Comparison of ENCODE assay signal across 13 cellular contexts in genomic region chr20:50642288-50642803, GRCh38. TPM values are rescaled to one million over a fixed set of nuclear protein-coding genes. Genes with fewer than 3 reads are reported as not detected.
DNase-seq lines count a peak whose midpoint lies in the region; ATAC-seq and TF ChIP-seq lines count a peak whose summit lies in the region.
"Had no signal": no experiment of that assay in that cellular context is flagged by ENCODE, and none has a peak within 500 bp of the region (broad histone marks: within the 10 kb centered on the region; RNA-seq: fewer than 3 reads in every experiment).

No MANE protein-coding gene starts in this region.

- no peaks in the 10 kb centered on the region for H3K79me1 ChIP-seq in neuronal stem cell (ENCODE audit: low read depth, low read length)

- no peaks in the 10 kb centered on the region for H3K4me1 Mint-ChIP-seq in activated CD4-positive, alpha-beta memory T cell treated with anti-CD3 and anti-CD28 coated beads, Interleukin-2, amount 10 ng/mL, durations not matched to agents 7 days and 5 days
- H3K4me1 Mint-ChIP-seq: CD4-positive, CD25-positive, alpha-beta regulatory T cell; naive B cell; stimulated activated naive CD8-positive, alpha-beta T cell treated with anti-CD3 and anti-CD28 coated beads, Interleukin-15, amount 100 ng/mL, for 72 hours had no signal

- H3K27ac Mint-ChIP-seq in activated CD4-positive, alpha-beta memory T cell treated with anti-CD3 and anti-CD28 coated beads, Interleukin-2, amount 10 ng/mL, durations not matched to agents 7 days and 5 days = no peak overlapping the region
- H3K27ac Mint-ChIP-seq: activated naive CD4-positive, alpha-beta T cell treated with anti-CD3 and anti-CD28 coated beads for 36 hours; CD4-positive, CD25-positive, alpha-beta regulatory T cell had no signal

- no peak overlapping the region for H3K9ac ChIP-seq in neuronal stem cell (ENCODE audit: low read depth, low read length, poor library complexity)

- H3K23ac ChIP-seq in neuronal stem cell (ENCODE audit: low read depth, low read length, poor library complexity) = no peak overlapping the region

- peak overlapping the region; percentile 61 for H2AFZ ChIP-seq in neuronal stem cell (ENCODE audit: low read length)

- CTCF ChIA-PET in activated CD4-positive, alpha-beta memory T cell treated with anti-CD3 and anti-CD28 coated beads, Interleukin-2, amount 10 ng/mL, durations not matched to agents 7 days and 5 days (lab: Charles Lee) = no interaction called here

- peaks cover 1 to 7% of the 10 kb centered on the region in 2 donors for H3K9me3 ChIP-seq in neuronal stem cell (replicated peaks in 1 of 2; ENCODE audit: control insufficient read depth in 2 of 2, insufficient read depth in 1 of 2, low read depth in 1 of 2, low read length in 2 of 2)
- H3K9me3 ChIP-seq: right lobe of liver had no signal

- H3K18ac ChIP-seq in neuronal stem cell (ENCODE audit: low read length) = no peak overlapping the region

- H3K4me1 ChIP-seq in neuronal stem cell (ENCODE audit: control insufficient read depth in 2 of 2, insufficient read depth in 1 of 2, low read depth in 1 of 2, low read length in 2 of 2) = peaks cover 16 to 23% of the 10 kb centered on the region in 2 donors
- H3K4me1 ChIP-seq: right lobe of liver had no signal

- no peak overlapping the region for H4K8ac ChIP-seq in neuronal stem cell (ENCODE audit: low read depth, low read length)

- H4K91ac ChIP-seq in neuronal stem cell (ENCODE audit: low read depth, low read length, poor library complexity) = no peak overlapping the region

- ATAC-seq in GM19035 (IDR thresholded peaks at IDR 0.05; ENCODE audit: unreplicated experiment) = no peak
- ATAC-seq: stimulated activated naive CD8-positive, alpha-beta T cell treated with anti-CD3 and anti-CD28 coated beads, Interleukin-15, amount 100 ng/mL, for 72 hours had no signal

- WGBS in neuronal stem cell (ENCODE audit: extremely low coverage in 2 of 2, insufficient read length in 2 of 2, insufficient replicate concordance in 1 of 2), 2 donors = no CpG with 5 or more reads among the region's 4 CpGs

- no peak overlapping the region for H3K4ac ChIP-seq in neuronal stem cell (ENCODE audit: low read length)

- TF ChIP-seq CTCF in choroid plexus epithelial cell (conservative IDR thresholded peaks at IDR 0.05; ENCODE audit: low read depth, low read length) = no peak

- no peak overlapping the region for H3K4me3 Mint-ChIP-seq in activated CD4-positive, alpha-beta memory T cell treated with anti-CD3 and anti-CD28 coated beads, Interleukin-2, amount 10 ng/mL, durations not matched to agents 7 days and 5 days
- H3K4me3 Mint-ChIP-seq: activated naive CD4-positive, alpha-beta T cell treated with anti-CD3 and anti-CD28 coated beads for 36 hours; CD4-positive, CD25-positive, alpha-beta regulatory T cell; naive B cell; stimulated activated naive CD8-positive, alpha-beta T cell treated with anti-CD3 and anti-CD28 coated beads, Interleukin-15, amount 100 ng/mL, for 72 hours had no signal

- H3K4me2 ChIP-seq in neuronal stem cell (ENCODE audit: insufficient read depth, low read length, poor library complexity, severe bottlenecking) = no peak overlapping the region

- no peaks in the 10 kb centered on the region for H3K36me3 ChIP-seq in neuronal stem cell (replicated peaks in 1 of 2; ENCODE audit: control insufficient read depth in 2 of 2, insufficient read depth in 2 of 2, low read length in 2 of 2)
- H3K36me3 ChIP-seq: right lobe of liver had no signal

- H3K14ac ChIP-seq in neuronal stem cell (ENCODE audit: low read length) = no peak overlapping the region

- no peak overlapping the region for H2BK15ac ChIP-seq in neuronal stem cell (ENCODE audit: low read length)

- POLR2A ChIA-PET in activated CD4-positive, alpha-beta memory T cell treated with anti-CD3 and anti-CD28 coated beads, Interleukin-2, amount 10 ng/mL, durations not matched to agents 7 days and 5 days (lab: Charles Lee) = no interaction called here

- no peak overlapping the region for H3K4me3 ChIP-seq in choroid plexus epithelial cell (ENCODE audit: low read depth, low read length)
- H3K4me3 ChIP-seq in neuronal stem cell (ENCODE audit: low read length in 2 of 2) = no peak overlapping the region
- H3K4me3 ChIP-seq: right lobe of liver had no signal

- H3K36me3 Mint-ChIP-seq in activated CD4-positive, alpha-beta memory T cell treated with anti-CD3 and anti-CD28 coated beads, Interleukin-2, amount 10 ng/mL, durations not matched to agents 7 days and 5 days (ENCODE audit: low read depth) = no peaks in the 10 kb centered on the region
- H3K36me3 Mint-ChIP-seq: CD4-positive, CD25-positive, alpha-beta regulatory T cell; naive B cell had no signal

- DNase-seq in ELF-1 (ENCODE audit: low read depth, low spot score) (peak; percentile 91), NCI-H524 treated with DMSO at 0.1 percent for 48 hours (lab: John Stamatoyannopoulos, UW) (peak; percentile 29), choroid plexus epithelial cell (ENCODE audit: low read depth) (peak; percentile 36), neuronal stem cell (ENCODE audit: low spot score) (no peak)
- DNase-seq in activated CD4-positive, alpha-beta T cell treated with anti-CD3 and anti-CD28 coated beads for 4 hours = no peak
- no peak for DNase-seq in activated CD4-positive, alpha-beta T cell treated with anti-CD3 and anti-CD28 coated beads, Interleukin-2, amount 50 U/mL, for 4 hours
- DNase-seq in activated CD4-positive, alpha-beta memory T cell treated with anti-CD3 and anti-CD28 coated beads, Interleukin-2, amount 10 ng/mL, durations not matched to agents 7 days and 5 days = no peak
- DNase-seq: activated naive CD4-positive, alpha-beta T cell treated with anti-CD3 and anti-CD28 coated beads for 36 hours; CD4-positive, CD25-positive, alpha-beta regulatory T cell; naive B cell; right lobe of liver; stimulated activated naive CD8-positive, alpha-beta T cell treated with anti-CD3 and anti-CD28 coated beads, Interleukin-15, amount 100 ng/mL, for 72 hours had no signal

- H3K27ac ChIP-seq in neuronal stem cell (replicated peaks; ENCODE audit: low read length) = no peak overlapping the region
- H3K27ac ChIP-seq: right lobe of liver had no signal

- H3K27me3 Mint-ChIP-seq in activated CD4-positive, alpha-beta memory T cell treated with anti-CD3 and anti-CD28 coated beads, Interleukin-2, amount 10 ng/mL, durations not matched to agents 7 days and 5 days = no peaks in the 10 kb centered on the region

- H3K27me3 ChIP-seq in neuronal stem cell (ENCODE audit: control insufficient read depth in 3 of 3, insufficient read depth in 3 of 3, low read depth in 1 of 3, low read length in 3 of 3) = no peaks in the 10 kb centered on the region
- H3K27me3 ChIP-seq: right lobe of liver had no signal

- no peaks in the 10 kb centered on the region for H3K9me3 Mint-ChIP-seq in activated CD4-positive, alpha-beta memory T cell treated with anti-CD3 and anti-CD28 coated beads, Interleukin-2, amount 10 ng/mL, durations not matched to agents 7 days and 5 days
- H3K9me3 Mint-ChIP-seq: activated naive CD4-positive, alpha-beta T cell treated with anti-CD3 and anti-CD28 coated beads for 36 hours; stimulated activated naive CD8-positive, alpha-beta T cell treated with anti-CD3 and anti-CD28 coated beads, Interleukin-15, amount 100 ng/mL, for 72 hours had no signal

- no peak overlapping the region for H2BK12ac ChIP-seq in neuronal stem cell (ENCODE audit: low read length)

- H2BK5ac ChIP-seq in neuronal stem cell (ENCODE audit: low read length) = no peak overlapping the region

- no peak overlapping the region for H2BK120ac ChIP-seq in neuronal stem cell (ENCODE audit: low read depth, low read length)

- H2AK5ac ChIP-seq in neuronal stem cell (ENCODE audit: low read depth, low read length) = no peak overlapping the region

RNA-seq across cellular contexts. Expression of gene RIPOR3, which starts 49.0 kb away (rescaled TPM):
- polyA plus RNA-seq in neuronal stem cell (2013, experiment 1 of 2) = 2.5 TPM
- 2.3 TPM for polyA plus RNA-seq in neuronal stem cell (2013, experiment 2 of 2)
- not detected for total RNA-seq in activated CD4-positive, alpha-beta memory T cell treated with anti-CD3 and anti-CD28 coated beads, Interleukin-2, amount 10 ng/mL, durations not matched to agents 7 days and 5 days
- total RNA-seq: activated naive CD4-positive, alpha-beta T cell treated with anti-CD3 and anti-CD28 coated beads for 36 hours had no signal

Comparison
In these comparisons a context has a peak if more than half of its experiments do, and no peak if none do; other contexts are left out.
1. DNase-seq: peak in ELF-1 (single experiment), NCI-H524 treated with DMSO at 0.1 percent for 48 hours (single experiment) and choroid plexus epithelial cell (single experiment); none in neuronal stem cell (single experiment), activated CD4-positive, alpha-beta T cell treated with anti-CD3 and anti-CD28 coated beads for 4 hours (0 of 2), activated CD4-positive, alpha-beta T cell treated with anti-CD3 and anti-CD28 coated beads, Interleukin-2, amount 50 U/mL, for 4 hours (0 of 2) and activated CD4-positive, alpha-beta memory T cell treated with anti-CD3 and anti-CD28 coated beads, Interleukin-2, amount 10 ng/mL, durations not matched to agents 7 days and 5 days (single experiment).